ENCODE assay signal across 15 cellular contexts in genomic region chr6:47159763-47160162, GRCh38.
A peak's percentile ranks its signal among the peaks of the same experiment; 100 is the strongest.
DNase-seq lines count a peak whose midpoint lies in the region; TF ChIP-seq lines count a peak whose summit lies in the region.
"Had no signal": no experiment of that assay in that cellular context is flagged by ENCODE, and none has a peak within 500 bp of the region (broad histone marks: within the 10 kb centered on the region; RNA-seq: fewer than 3 reads in every experiment).

No MANE protein-coding gene starts in this region.

- no peak overlapping the region for H3K4me3 ChIP-seq in NB4 (ENCODE audit: low read depth, low read length)
- H3K4me3 ChIP-seq: BLaER1 treated with 17β-estradiol and CSF1 and Interleukin-3, amounts not matched to agents 10 nM and 100 nM had no signal

- DNase-seq in NOMO-1 treated with DMSO at 0.1 percent for 48 hours (lab: John Stamatoyannopoulos, UW; ENCODE audit: unreplicated experiment) (peak; percentile 3), NOMO-1 (lab: John Stamatoyannopoulos, UW; ENCODE audit: unreplicated experiment in 2 of 2) (no peak), NB4 (ENCODE audit: low read depth) (peak; percentile 49), SKM-1 (lab: John Stamatoyannopoulos, UW; ENCODE audit: unreplicated experiment) (peak; percentile 47), NCI-H146 (lab: John Stamatoyannopoulos, UW) (no peak), NCI-H1048 (lab: John Stamatoyannopoulos, UW) (no peak), DMS153 (lab: John Stamatoyannopoulos, UW) (no peak)
- DNase-seq: 8988T; Calu3; CD4-positive, alpha-beta T cell; DMS79 treated with DMSO at 0.1 percent for 48 hours; EL; GOT3; H9 had no signal

- TF ChIP-seq POLR2A in NB4 (IDR thresholded peaks at IDR 0.05; ENCODE audit: extremely low read depth, insufficient read length), result no peak

- TF ChIP-seq CTCF in NB4 (IDR thresholded peaks at IDR 0.05; ENCODE audit: low read depth, low read length), result no peak

Comparison
In these comparisons a context has a peak if more than half of its experiments do, and no peak if none do; other contexts are left out.
1. DNase-seq: peak in NOMO-1 treated with DMSO at 0.1 percent for 48 hours (single experiment), NB4 (single experiment) and SKM-1 (single experiment); none in NOMO-1 (0 of 2), NCI-H146 (single experiment), NCI-H1048 (single experiment) and DMS153 (single experiment).